In the genomic region with DNA sequence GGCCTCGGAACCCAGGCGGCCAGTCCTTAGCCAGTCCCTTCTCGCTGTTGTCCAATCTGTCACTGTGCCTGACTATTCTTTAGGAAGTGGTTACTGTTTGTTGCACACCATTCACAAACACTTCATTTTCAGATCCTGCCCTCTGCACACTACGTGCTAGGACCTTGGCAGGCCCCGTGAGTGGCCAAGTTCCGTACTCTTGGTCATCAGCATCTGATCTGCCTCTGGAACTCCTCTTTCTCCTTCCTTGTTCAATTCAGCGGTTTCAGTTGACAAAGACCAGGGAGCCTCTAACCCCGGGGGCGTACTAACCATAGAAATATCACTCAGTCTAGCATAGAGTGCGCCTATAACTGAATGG, we compare ENCODE assay signal across 10 cellular contexts.
A peak's percentile ranks its signal among the peaks of the same experiment; 100 is the strongest.
DNase-seq lines count a peak whose midpoint lies in the region; ATAC-seq, FAIRE-seq and TF ChIP-seq lines count a peak whose summit lies in the region.
"Had no signal": no experiment of that assay in that cellular context is flagged by ENCODE, and none has a peak within 500 bp of the region (broad histone marks: within the 10 kb centered on the region; RNA-seq: fewer than 3 reads in every experiment).

No MANE protein-coding gene starts in this region.

- H3K27ac Mint-ChIP-seq in astrocyte (ENCODE audit: unreplicated experiment) = no peak overlapping the region
- H3K27ac Mint-ChIP-seq in naive B cell = peak overlapping the region in 2 of 6 donors; percentile 24 to 54
- no peak overlapping the region for H3K27ac Mint-ChIP-seq in activated CD4-positive, alpha-beta memory T cell treated with anti-CD3 and anti-CD28 coated beads for 36 hours

- WGBS in heart right ventricle, 2 donors = 80 to 82% methylated on average over 10 of the region's 10 CpGs

- peak overlapping the region; percentile 66 for H3K4me3 Mint-ChIP-seq in astrocyte (ENCODE audit: unreplicated experiment)
- peak overlapping the region in 6 of 8 donors; percentile 3 to 88 (median 52) for H3K4me3 Mint-ChIP-seq in naive B cell
- H3K4me3 Mint-ChIP-seq in activated CD4-positive, alpha-beta memory T cell treated with anti-CD3 and anti-CD28 coated beads for 36 hours = no peak overlapping the region

- H3K9me3 Mint-ChIP-seq in astrocyte (ENCODE audit: unreplicated experiment) (no peaks in the 10 kb centered on the region), naive B cell (no peaks in the 10 kb centered on the region)
- H3K9me3 Mint-ChIP-seq in activated CD4-positive, alpha-beta memory T cell treated with anti-CD3 and anti-CD28 coated beads for 36 hours = no peaks in the 10 kb centered on the region

- intact Hi-C loops in heart right ventricle (cut with DNase I) = loop anchor here in 9 of 10 donors (1.0 to 10.0 kb wide), 8 partner anchors 329 to 519 kb away; a partner anchor contains a TSS
- intact Hi-C loops in cardiac septum (cut with DNase I) = loop anchor here (10.0 kb wide), 1 partner anchor 389 kb away; no protein-coding TSS in a partner anchor
- intact Hi-C loops in vagina (cut with DNase I) = loop anchor here (10.0 kb wide), 1 partner anchor 509 kb away; no protein-coding TSS in a partner anchor
- intact Hi-C loops in activated CD4-positive, alpha-beta memory T cell treated with anti-CD3 and anti-CD28 coated beads for 36 hours (cut with micrococcal nuclease) = no loop called here

- H3K27ac ChIP-seq in heart right ventricle (peak overlapping the region in 9 of 10 donors; percentile 79 to 98 (median 91)), astrocyte (ENCODE audit: low read depth, low read length) (no peak overlapping the region), vagina (peak overlapping the region; percentile 82)

- no peaks in the 10 kb centered on the region for H3K36me3 ChIP-seq in heart right ventricle
- no peaks in the 10 kb centered on the region for H3K36me3 ChIP-seq in astrocyte (ENCODE audit: insufficient read depth, low read length)
- no peaks in the 10 kb centered on the region for H3K36me3 ChIP-seq in vagina

- H3K4me1 ChIP-seq in heart right ventricle = peaks cover 7 to 49% (median 32%) of the 10 kb centered on the region in 9 donors
- peaks cover 23% of the 10 kb centered on the region for H3K4me1 ChIP-seq in astrocyte (ENCODE audit: insufficient read depth, low read length)
- peaks cover 19% of the 10 kb centered on the region for H3K4me1 ChIP-seq in vagina

- ATAC-seq in heart right ventricle (peak in 1 of 8 donors; percentile 19), naive B cell (ENCODE audit: low read depth in 2 of 2) (no peak), HG03139 (IDR thresholded peaks at IDR 0.05; ENCODE audit: unreplicated experiment) (no peak)

- H3K4me2 ChIP-seq in astrocyte (ENCODE audit: low read length) = no peak overlapping the region

- H2AFZ ChIP-seq in astrocyte (ENCODE audit: low read depth, low read length) = no peak overlapping the region

- H3K9me3 ChIP-seq in heart right ventricle (no peaks in the 10 kb centered on the region), astrocyte (ENCODE audit: insufficient read depth, low read depth, low read length) (no peaks in the 10 kb centered on the region), vagina (no peaks in the 10 kb centered on the region)

- H3K4me3 ChIP-seq in heart right ventricle (no peak overlapping the region), astrocyte (ENCODE audit: insufficient read depth, low read depth, low read length) (no peak overlapping the region), vagina (no peak overlapping the region)

- POLR2A ChIA-PET in activated CD4-positive, alpha-beta memory T cell treated with anti-CD3 and anti-CD28 coated beads for 36 hours (lab: Charles Lee) = no interaction called here

- no peak for TF ChIP-seq POLR2A in vagina (IDR thresholded peaks at IDR 0.05)

- H4K20me1 ChIP-seq in astrocyte (ENCODE audit: insufficient read depth, low read length) = no peaks in the 10 kb centered on the region

- H3K9ac ChIP-seq in astrocyte (ENCODE audit: low read length) = no peak overlapping the region

- DNase-seq in heart right ventricle (no peak), cardiac septum (ENCODE audit: low spot score) (no peak), astrocyte (ENCODE audit: low read depth) (no peak), naive B cell (no peak), vagina (ENCODE audit: extremely low spot score in 2 of 2) (no peak)
- no peak for DNase-seq in activated CD4-positive, alpha-beta memory T cell treated with anti-CD3 and anti-CD28 coated beads for 36 hours
- no peak for DNase-seq in central memory CD4-positive, alpha-beta T cell
- DNase-seq: activated naive CD4-positive, alpha-beta T cell; NCI-H187 treated with DMSO at 0.1 percent for 48 hours had no signal

- H3K36me3 Mint-ChIP-seq in astrocyte (ENCODE audit: low read depth, unreplicated experiment) (no peaks in the 10 kb centered on the region), naive B cell (peaks cover 0 to 5% of the 10 kb centered on the region in 2 donors)
- no peaks in the 10 kb centered on the region for H3K36me3 Mint-ChIP-seq in activated CD4-positive, alpha-beta memory T cell treated with anti-CD3 and anti-CD28 coated beads for 36 hours

- FAIRE-seq in astrocyte (lab: Jason Lieb, UNC) = no peak

- TF ChIP-seq CTCF in heart right ventricle (IDR thresholded peaks at IDR 0.05) (no peak), astrocyte (IDR thresholded peaks at IDR 0.05; ENCODE audit: insufficient read depth, low read depth, low read length) (no peak), vagina (IDR thresholded peaks at IDR 0.05) (no peak)

- H3K4me1 Mint-ChIP-seq in astrocyte (ENCODE audit: low read depth, unreplicated experiment) (peaks cover 7% of the 10 kb centered on the region), naive B cell (peaks cover 12 to 20% (median 14%) of the 10 kb centered on the region in 3 donors)
- H3K4me1 Mint-ChIP-seq in activated CD4-positive, alpha-beta memory T cell treated with anti-CD3 and anti-CD28 coated beads for 36 hours (ENCODE audit: low read depth) = peaks cover 4% of the 10 kb centered on the region

- CTCF ChIA-PET in activated CD4-positive, alpha-beta memory T cell treated with anti-CD3 and anti-CD28 coated beads for 36 hours (lab: Charles Lee) = no interaction called here

- no peaks in the 10 kb centered on the region for H3K27me3 ChIP-seq in heart right ventricle
- H3K27me3 ChIP-seq in astrocyte (ENCODE audit: insufficient read depth, low read length) = no peaks in the 10 kb centered on the region
- H3K27me3 ChIP-seq in vagina = no peaks in the 10 kb centered on the region

- H3K79me2 ChIP-seq in astrocyte (ENCODE audit: insufficient read depth, low read length) = no peaks in the 10 kb centered on the region

- H3K27me3 Mint-ChIP-seq in astrocyte (ENCODE audit: low read depth, unreplicated experiment) (peaks cover 6% of the 10 kb centered on the region), naive B cell (peaks cover 24 to 36% (median 31%) of the 10 kb centered on the region in 3 donors)
- peaks cover 8% of the 10 kb centered on the region for H3K27me3 Mint-ChIP-seq in activated CD4-positive, alpha-beta memory T cell treated with anti-CD3 and anti-CD28 coated beads for 36 hours
